ENCODE assay signal across 16 cellular contexts in genomic region chr1:43861985-43862735, GRCh38.
DNase-seq lines count a peak whose midpoint lies in the region; ATAC-seq, FAIRE-seq and TF ChIP-seq lines count a peak whose summit lies in the region.
"Had no signal": no experiment of that assay in that cellular context is flagged by ENCODE, and none has a peak within 500 bp of the region (broad histone marks: within the 10 kb centered on the region; RNA-seq: fewer than 3 reads in every experiment).

No MANE protein-coding gene starts in this region.

- H3K4me1 ChIP-seq in SJCRH30, result peaks cover 12% of the 10 kb centered on the region
- H3K4me1 ChIP-seq in gastrocnemius medialis, result peaks cover 40 to 64% of the 10 kb centered on the region in 2 donors
- H3K4me1 ChIP-seq in kidney (ENCODE audit: control insufficient read depth in 1 of 2, insufficient read depth in 1 of 2, low read depth in 1 of 2, low read length in 2 of 2), result no peaks in the 10 kb centered on the region

- FAIRE-seq in kidney (lab: Jason Lieb, UNC), result no peak

- H3K9me3 ChIP-seq in SJCRH30 (replicated peaks) (no peaks in the 10 kb centered on the region), gastrocnemius medialis (no peaks in the 10 kb centered on the region), kidney (ENCODE audit: control insufficient read depth in 1 of 2, low read length in 2 of 2) (no peaks in the 10 kb centered on the region)

- intact Hi-C loops in left ventricle myocardium superior (cut with micrococcal nuclease), result no loop called here
- intact Hi-C loops in gastrocnemius medialis (cut with DNase I; ENCODE audit: low total_unique reads), result loop anchor here (5.0 kb wide), 1 partner anchor 85 kb away; the partner anchor contains the start of gene IPO13
- intact Hi-C loops in kidney (cut with DNase I), result no loop called here

- in situ Hi-C loops in gastrocnemius medialis (cut with MboI; ENCODE audit: low sequenced_read_pairs in 4 of 4), result no loop called here

- H3K4me3 ChIP-seq in SJCRH30 (no peak overlapping the region), coronary artery (no peak overlapping the region), gastrocnemius medialis (no peak overlapping the region), kidney (ENCODE audit: low read length in 2 of 2) (no peak overlapping the region)

- TF ChIP-seq POLR2A in gastrocnemius medialis (IDR thresholded peaks at IDR 0.05), result no peak

- TF ChIP-seq CTCF in coronary artery (IDR thresholded peaks at IDR 0.05) (no peak), gastrocnemius medialis (IDR thresholded peaks at IDR 0.05 in 4 of 5, conservative IDR thresholded peaks at IDR 0.05 in 1 of 5) (no peak), kidney (IDR thresholded peaks at IDR 0.05; ENCODE audit: borderline replicate concordance, extremely low read depth, insufficient read depth) (no peak)

- H3K36me3 ChIP-seq in SJCRH30 (no peaks in the 10 kb centered on the region), gastrocnemius medialis (no peaks in the 10 kb centered on the region), kidney (ENCODE audit: control insufficient read depth in 1 of 2, insufficient read depth in 2 of 2, low read length in 2 of 2) (no peaks in the 10 kb centered on the region)

- DNase-seq in SJCRH30, result peak; percentile 22 to 56
- DNase-seq in coronary artery (ENCODE audit: low spot score), result peak; percentile 63
- peak; percentile 56 for DNase-seq in left ventricle myocardium superior
- peak; percentile 45 to 67 for DNase-seq in gastrocnemius medialis
- no peak for DNase-seq in kidney
- no peak for DNase-seq in DMS153 treated with DMSO at 0.1 percent for 48 hours (lab: John Stamatoyannopoulos, UW; ENCODE audit: unreplicated experiment)
- DNase-seq in C1 segment of cervical spinal cord (lab: John Stamatoyannopoulos, UW), result no peak
- DNase-seq: CD4-positive, alpha-beta T cell; GOT3; KBM-7; MV-4-11; NCI-H1417 treated with DMSO at 0.1 percent for 48 hours; NCI-H2029; NCI-H2171 treated with DMSO at 0.1 percent for 48 hours; NCI-H774 had no signal

- no peak overlapping the region for H3K9ac ChIP-seq in kidney (ENCODE audit: low read length in 2 of 2)

- no peaks in the 10 kb centered on the region for H3K27me3 ChIP-seq in SJCRH30
- no peaks in the 10 kb centered on the region for H3K27me3 ChIP-seq in gastrocnemius medialis

- H3K27ac ChIP-seq in SJCRH30, result no peak overlapping the region
- H3K27ac ChIP-seq in coronary artery, result no peak overlapping the region
- peak overlapping the region; percentile 68 to 80 (median 78) for H3K27ac ChIP-seq in gastrocnemius medialis
- H3K27ac ChIP-seq in kidney (ENCODE audit: low read depth in 2 of 2, low read length in 2 of 2), result no peak overlapping the region

- ATAC-seq in left ventricle myocardium superior (peak; percentile 79), gastrocnemius medialis (peak; percentile 48 to 53)
- ATAC-seq: PC-3 had no signal

Comparison
In these comparisons a context has a peak if more than half of its experiments do, and no peak if none do; other contexts are left out.
1. DNase-seq: peak in SJCRH30 (2 of 2), coronary artery (single experiment), left ventricle myocardium superior (single experiment) and gastrocnemius medialis (2 of 2); none in kidney (single experiment), DMS153 treated with DMSO at 0.1 percent for 48 hours (single experiment) and C1 segment of cervical spinal cord (0 of 14).
2. H3K27ac ChIP-seq: peak in gastrocnemius medialis (4 of 4); none in SJCRH30 (single experiment), coronary artery (0 of 2) and kidney (0 of 2).